11 cellular contexts compared by ENCODE assay signal in the genomic region with DNA sequence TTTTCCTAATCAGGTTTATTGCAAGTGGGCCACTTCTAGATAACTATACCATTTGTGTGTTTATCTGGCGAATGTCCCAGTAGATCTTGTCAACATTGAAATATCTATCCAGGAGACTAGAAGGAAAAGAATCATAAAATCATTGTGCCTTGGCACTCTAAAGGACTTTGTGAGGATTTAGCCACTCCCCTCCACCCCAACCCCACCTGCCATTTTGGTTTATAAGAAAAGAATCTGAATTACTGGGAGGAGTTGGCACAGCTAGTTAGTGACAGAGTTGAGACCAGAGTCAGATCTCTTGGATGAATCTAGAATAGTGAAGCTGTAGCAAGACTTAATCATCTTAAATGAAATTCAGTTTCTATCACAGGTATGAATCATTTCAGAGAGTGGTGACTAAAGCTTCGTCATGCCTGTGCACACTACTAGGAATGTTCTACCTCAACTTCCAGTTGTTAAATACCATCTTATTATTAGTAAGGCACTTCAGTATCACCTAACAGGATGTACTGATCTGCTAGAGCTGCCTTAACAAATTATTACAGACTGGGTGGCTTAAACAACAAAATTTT.
DNase-seq lines count a peak whose midpoint lies in the region; ATAC-seq and TF ChIP-seq lines count a peak whose summit lies in the region.
"Had no signal": no experiment of that assay in that cellular context is flagged by ENCODE, and none has a peak within 500 bp of the region (broad histone marks: within the 10 kb centered on the region; RNA-seq: fewer than 3 reads in every experiment).

No MANE protein-coding gene starts in this region.

- H3K27ac ChIP-seq in transverse colon: no peak overlapping the region
- H3K27ac ChIP-seq: tibial nerve had no signal

- no peaks in the 10 kb centered on the region for H3K9me3 Mint-ChIP-seq in activated T-cell treated with anti-CD3 and anti-CD28 coated beads, Interleukin-2, amount 50 U/mL, for 4 hours

- H3K9me3 ChIP-seq in transverse colon: no peaks in the 10 kb centered on the region
- H3K9me3 ChIP-seq: tibial nerve had no signal

- in situ Hi-C loops in transverse colon (cut with MboI; ENCODE audit: low pct_ligation_motif_present in 1 of 4, low pct_unique_long_range_greater_than_20kb in 1 of 4, low sequenced_read_pairs in 3 of 4): loop anchor here in 1 of 4 donors (25.0 kb wide), 1 partner anchor 90 kb away; no protein-coding TSS in a partner anchor

- TF ChIP-seq EP300 in transverse colon (IDR thresholded peaks at IDR 0.05; ENCODE audit: low read depth): no peak

- H3K4me1 Mint-ChIP-seq in activated T-cell treated with anti-CD3 and anti-CD28 coated beads, Interleukin-2, amount 50 U/mL, for 4 hours (ENCODE audit: low read depth): no peaks in the 10 kb centered on the region

- peaks cover 0 to 9% (median 0%) of the 10 kb centered on the region in 4 donors for H3K4me1 ChIP-seq in transverse colon
- H3K4me1 ChIP-seq: tibial nerve had no signal

- peaks cover 6% of the 10 kb centered on the region for H3K27me3 Mint-ChIP-seq in activated T-cell treated with anti-CD3 and anti-CD28 coated beads, Interleukin-2, amount 50 U/mL, for 4 hours (ENCODE audit: low read depth)

- no peak overlapping the region for H3K4me3 ChIP-seq in fibroblast of mammary gland (ENCODE audit: control insufficient read depth, low read depth, low read length)
- no peak overlapping the region for H3K4me3 ChIP-seq in transverse colon
- H3K4me3 ChIP-seq: tibial nerve had no signal

- TF ChIP-seq CTCF in fibroblast of mammary gland (conservative IDR thresholded peaks at IDR 0.05; ENCODE audit: control insufficient read depth, insufficient read depth, low read depth, low read length) (no peak), transverse colon (IDR thresholded peaks at IDR 0.05) (no peak)

- no peaks in the 10 kb centered on the region for H3K36me3 Mint-ChIP-seq in activated T-cell treated with anti-CD3 and anti-CD28 coated beads, Interleukin-2, amount 50 U/mL, for 4 hours (ENCODE audit: insufficient read depth)

- intact Hi-C loops in transverse colon (cut with DNase I; ENCODE audit: low total_unique reads): no loop called here

- no peak for DNase-seq in activated T-cell treated with anti-CD3 and anti-CD28 coated beads, Interleukin-2, amount 50 U/mL, for 4 hours
- no peak for DNase-seq in activated T-cell treated with anti-CD3 and anti-CD28 coated beads, Interleukin-2, amount 50 U/mL, for 1 hour
- peak; percentile 62 for DNase-seq in RPMI7951 (ENCODE audit: low read depth)
- DNase-seq in fibroblast of mammary gland (ENCODE audit: low read depth): peak; percentile 91
- peak; percentile 38 for DNase-seq in transverse colon
- no peak for DNase-seq in NCI-H128 (lab: John Stamatoyannopoulos, UW; ENCODE audit: unreplicated experiment)
- DNase-seq in NCI-H1417 treated with DMSO at 0.1 percent for 48 hours (lab: John Stamatoyannopoulos, UW): no peak
- DNase-seq: activated CD4-positive, alpha-beta T cell treated with anti-CD3 and anti-CD28 coated beads for 1 hour; central memory CD4-positive, alpha-beta T cell had no signal

- H3K36me3 ChIP-seq in transverse colon: no peaks in the 10 kb centered on the region
- H3K36me3 ChIP-seq: tibial nerve had no signal

- no peaks in the 10 kb centered on the region for H3K27me3 ChIP-seq in transverse colon
- H3K27me3 ChIP-seq: tibial nerve had no signal

- peak; percentile 70 to 79 for ATAC-seq in activated T-cell treated with anti-CD3 and anti-CD28 coated beads, Interleukin-2, amount 50 U/mL, for 4 hours
- ATAC-seq in GM19328 (IDR thresholded peaks at IDR 0.05; ENCODE audit: unreplicated experiment): no peak

- no peak for TF ChIP-seq POLR2A in transverse colon (IDR thresholded peaks at IDR 0.05)

- 55 to 72% methylated on average over 2 of the region's 2 CpGs for WGBS in transverse colon (ENCODE audit: low coverage in 1 of 2), 2 donors

- H3K4me3 Mint-ChIP-seq in activated T-cell treated with anti-CD3 and anti-CD28 coated beads, Interleukin-2, amount 50 U/mL, for 4 hours: no peak overlapping the region

Comparison
In these comparisons a context has a peak if more than half of its experiments do, and no peak if none do; other contexts are left out.
1. DNase-seq: peak in RPMI7951 (single experiment), fibroblast of mammary gland (single experiment) and transverse colon (single experiment); none in activated T-cell treated with anti-CD3 and anti-CD28 coated beads, Interleukin-2, amount 50 U/mL, for 4 hours (single experiment), activated T-cell treated with anti-CD3 and anti-CD28 coated beads, Interleukin-2, amount 50 U/mL, for 1 hour (single experiment), NCI-H128 (single experiment) and NCI-H1417 treated with DMSO at 0.1 percent for 48 hours (single experiment).